Comparison of ENCODE assay signal across 1 cellular context in the genomic region with DNA sequence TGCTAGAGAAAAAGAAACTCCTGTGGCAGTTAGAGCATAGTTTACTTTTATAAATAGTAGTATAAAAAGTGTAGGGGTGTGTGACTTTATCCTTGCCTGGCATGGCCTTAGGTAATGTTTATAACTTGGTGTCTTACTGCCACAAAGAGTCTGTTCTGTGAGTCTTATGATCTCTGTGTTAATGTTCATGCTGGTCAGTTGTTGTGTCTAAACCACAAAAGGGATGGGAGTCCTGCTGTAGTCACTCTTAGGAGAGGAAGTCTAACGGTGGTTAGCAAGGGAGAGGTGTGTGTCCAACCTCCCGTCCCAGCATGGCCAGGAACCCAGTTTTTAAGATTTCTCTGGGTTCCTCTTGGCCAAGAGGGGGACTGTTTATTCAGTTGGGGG.
TF ChIP-seq lines count a peak whose summit lies in the region.

No MANE protein-coding gene starts in this region.

TF ChIP-seq in WTC11, 78 proteins besides CTCF, POLR2A, EP300 and RAD21 (continued from another document):
- no peak for TF ChIP-seq KAT7 (CRISPR knock-in tag; IDR thresholded peaks at IDR 0.05; ENCODE audit: borderline replicate concordance)
- TF ChIP-seq ZNF423 (CRISPR knock-in tag; IDR thresholded peaks at IDR 0.05) = no peak
- TF ChIP-seq, protein P1, sequence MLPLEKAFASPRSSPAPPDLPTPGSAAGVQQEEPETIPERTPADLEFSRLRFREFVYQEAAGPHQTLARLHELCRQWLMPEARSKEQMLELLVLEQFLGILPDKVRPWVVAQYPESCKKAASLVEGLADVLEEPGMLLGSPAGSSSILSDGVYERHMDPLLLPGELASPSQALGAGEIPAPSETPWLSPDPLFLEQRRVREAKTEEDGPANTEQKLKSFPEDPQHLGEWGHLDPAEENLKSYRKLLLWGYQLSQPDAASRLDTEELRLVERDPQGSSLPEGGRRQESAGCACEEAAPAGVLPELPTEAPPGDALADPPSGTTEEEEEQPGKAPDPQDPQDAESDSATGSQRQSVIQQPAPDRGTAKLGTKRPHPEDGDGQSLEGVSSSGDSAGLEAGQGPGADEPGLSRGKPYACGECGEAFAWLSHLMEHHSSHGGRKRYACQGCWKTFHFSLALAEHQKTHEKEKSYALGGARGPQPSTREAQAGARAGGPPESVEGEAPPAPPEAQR (CRISPR knock-in tag; IDR thresholded peaks at IDR 0.05) = no peak
- TF ChIP-seq ESRRA (CRISPR knock-in tag; IDR thresholded peaks at IDR 0.05; ENCODE audit: borderline replicate concordance) = no peak
